25 cellular contexts compared by ENCODE assay signal in genomic region chr17:41363881-41364280, GRCh38. TPM values are rescaled to one million over a fixed set of nuclear protein-coding genes. Genes with fewer than 3 reads are reported as not detected.
DNase-seq lines count a peak whose midpoint lies in the region; ATAC-seq, FAIRE-seq and TF ChIP-seq lines count a peak whose summit lies in the region.
"Had no signal": no experiment of that assay in that cellular context is flagged by ENCODE, and none has a peak within 500 bp of the region (broad histone marks: within the 10 kb centered on the region; RNA-seq: fewer than 3 reads in every experiment).

No MANE protein-coding gene starts in this region.

- no peak for TF ChIP-seq CTCF in keratinocyte (optimal IDR thresholded peaks at IDR 0.05 in 1 of 3, IDR thresholded peaks at IDR 0.05 in 1 of 3, conservative IDR thresholded peaks at IDR 0.05 in 1 of 3; ENCODE audit: extremely low read depth in 1 of 3, insufficient read depth in 2 of 3, low read length in 3 of 3)

- H3K9me3 ChIP-seq in CD4-positive, alpha-beta memory T cell (ENCODE audit: control insufficient read depth in 1 of 2, low read length in 2 of 2) = no peaks in the 10 kb centered on the region
- no peaks in the 10 kb centered on the region for H3K9me3 ChIP-seq in T-helper 17 cell (ENCODE audit: control insufficient read depth, low read length, poor library complexity, severe bottlenecking)
- H3K9me3 ChIP-seq in keratinocyte (ENCODE audit: control insufficient read depth, low read depth, low read length) = no peaks in the 10 kb centered on the region
- peaks cover 1% of the 10 kb centered on the region for H3K9me3 ChIP-seq in trophoblast cell (ENCODE audit: insufficient read depth, low read depth, low read length)
- no peaks in the 10 kb centered on the region for H3K9me3 ChIP-seq in effector memory CD4-positive, alpha-beta T cell (ENCODE audit: control insufficient read depth, low read length)
- H3K9me3 ChIP-seq: A549 had no signal

- no peaks in the 10 kb centered on the region for H3K9me1 ChIP-seq in keratinocyte (ENCODE audit: control insufficient read depth, extremely low read depth, insufficient read depth, low read length)

- no peaks in the 10 kb centered on the region for H3K27me3 ChIP-seq in CD4-positive, alpha-beta memory T cell (ENCODE audit: insufficient read depth, low read length)
- H3K27me3 ChIP-seq in keratinocyte (ENCODE audit: control insufficient read depth, extremely low read depth, insufficient read depth, low read length) (no peaks in the 10 kb centered on the region), trophoblast cell (ENCODE audit: insufficient read depth, low read length) (no peaks in the 10 kb centered on the region)
- no peaks in the 10 kb centered on the region for H3K27me3 ChIP-seq in effector memory CD4-positive, alpha-beta T cell (replicated peaks; ENCODE audit: control insufficient read depth, insufficient read depth, low read length, poor library complexity, severe bottlenecking)
- H3K27me3 ChIP-seq: BLaER1 had no signal

- H3K9me3 Mint-ChIP-seq in CD4-positive, alpha-beta memory T cell = no peaks in the 10 kb centered on the region
- H3K9me3 Mint-ChIP-seq: CD4-positive, CD25-positive, alpha-beta regulatory T cell; CD8-positive, alpha-beta memory T cell had no signal

- H3K79me2 ChIP-seq in keratinocyte (ENCODE audit: control insufficient read depth, insufficient read depth, low read length) (no peaks in the 10 kb centered on the region), trophoblast cell (ENCODE audit: control insufficient read depth, insufficient read depth, low read length, poor library complexity) (no peaks in the 10 kb centered on the region)

- H3K4ac ChIP-seq in trophoblast cell (ENCODE audit: low read depth, low read length) = no peak overlapping the region

- H3K4me1 Mint-ChIP-seq in CD4-positive, alpha-beta memory T cell = peaks cover 7 to 22% (median 9%) of the 10 kb centered on the region in 4 donors
- H3K4me1 Mint-ChIP-seq in T-helper 17 cell = peaks cover 4% of the 10 kb centered on the region
- H3K4me1 Mint-ChIP-seq: GM23338, H9 had no signal

- no peak overlapping the region for H2BK5ac ChIP-seq in trophoblast cell (ENCODE audit: low read depth, low read length, poor library complexity)

- no peak overlapping the region for H2BK120ac ChIP-seq in trophoblast cell (ENCODE audit: insufficient read depth, low read length, poor library complexity)

- FAIRE-seq in keratinocyte (lab: Jason Lieb, UNC) = peak; percentile 5
- FAIRE-seq: D721Med, GM12878 had no signal

- no peak overlapping the region for H2AFZ ChIP-seq in keratinocyte (ENCODE audit: control insufficient read depth, low read length)
- H2AFZ ChIP-seq in trophoblast cell (ENCODE audit: insufficient read depth, low read length, poor library complexity) = no peak overlapping the region
- H2AFZ ChIP-seq: GM23338 had no signal

- no peak overlapping the region for H3K4me3 Mint-ChIP-seq in CD4-positive, alpha-beta memory T cell
- H3K4me3 Mint-ChIP-seq in T-helper 17 cell = no peak overlapping the region
- H3K4me3 Mint-ChIP-seq: CD4-positive, CD25-positive, alpha-beta regulatory T cell; CD8-positive, alpha-beta memory T cell; GM23338; H9 had no signal

- H3K4me3 ChIP-seq in CD4-positive, alpha-beta memory T cell (ENCODE audit: low read length in 2 of 2) = no peak overlapping the region
- H3K4me3 ChIP-seq in keratinocyte (ENCODE audit: control insufficient read depth in 2 of 3, extremely low read depth in 1 of 3, insufficient read depth in 2 of 3, low read depth in 1 of 3, low read length in 3 of 3) (no peak overlapping the region), trophoblast cell (ENCODE audit: low read depth, low read length) (no peak overlapping the region)
- H3K4me3 ChIP-seq in effector memory CD4-positive, alpha-beta T cell (ENCODE audit: insufficient read depth, low read depth, low read length, poor library complexity, severe bottlenecking) = no peak overlapping the region
- H3K4me3 ChIP-seq: A549, BLaER1, GM12878, GM23338 had no signal

- H3K36me3 Mint-ChIP-seq in CD4-positive, alpha-beta memory T cell = no peaks in the 10 kb centered on the region
- H3K36me3 Mint-ChIP-seq in T-helper 17 cell (ENCODE audit: low read depth) = no peaks in the 10 kb centered on the region
- H3K36me3 Mint-ChIP-seq: CD4-positive, CD25-positive, alpha-beta regulatory T cell had no signal

- H3K27me3 Mint-ChIP-seq in CD4-positive, alpha-beta memory T cell = no peaks in the 10 kb centered on the region
- no peaks in the 10 kb centered on the region for H3K27me3 Mint-ChIP-seq in T-helper 17 cell

- no CpG with 5 or more reads among the region's 2 CpGs for WGBS in trophoblast cell (ENCODE audit: extremely low coverage, insufficient coverage, insufficient read length)

- H3K27ac Mint-ChIP-seq in CD4-positive, alpha-beta memory T cell = peak overlapping the region in 4 of 7 donors; percentile 2 to 39 (median 10)
- peak overlapping the region; percentile 39 for H3K27ac Mint-ChIP-seq in T-helper 17 cell
- H3K27ac Mint-ChIP-seq: CD4-positive, CD25-positive, alpha-beta regulatory T cell; GM23338; H9 had no signal

- CTCF ChIA-PET in CD4-positive, alpha-beta memory T cell (lab: Charles Lee; ENCODE audit: partially characterized antibody) = no interaction called here

- dilution Hi-C loops in keratinocyte (cut with MboI; ENCODE audit: extremely low pct_ligation_motif_present, low sequenced_read_pairs) = no loop called here

- no peak overlapping the region for H3K27ac ChIP-seq in CD4-positive, alpha-beta memory T cell (ENCODE audit: low read depth, low read length)
- H3K27ac ChIP-seq in keratinocyte (ENCODE audit: control insufficient read depth, insufficient read depth, low read length) = no peak overlapping the region
- H3K27ac ChIP-seq in trophoblast cell (ENCODE audit: low read depth, low read length) = no peak overlapping the region
- no peak overlapping the region for H3K27ac ChIP-seq in effector memory CD4-positive, alpha-beta T cell (ENCODE audit: insufficient read depth, low read length, poor library complexity, severe bottlenecking)
- H3K27ac ChIP-seq: A549, BLaER1, C4-2B had no signal

- H4K20me1 ChIP-seq in keratinocyte (ENCODE audit: control insufficient read depth, extremely low read depth, insufficient read depth, low read length) = no peaks in the 10 kb centered on the region
- H4K20me1 ChIP-seq: BLaER1 had no signal

- H3K36me3 ChIP-seq in CD4-positive, alpha-beta memory T cell (ENCODE audit: insufficient read depth, low read length) = no peaks in the 10 kb centered on the region
- H3K36me3 ChIP-seq in keratinocyte (ENCODE audit: control insufficient read depth in 2 of 2, extremely low read depth in 1 of 2, insufficient read depth in 2 of 2, low read length in 2 of 2) (no peaks in the 10 kb centered on the region), trophoblast cell (ENCODE audit: control insufficient read depth in 1 of 2, insufficient read depth in 2 of 2, low read length in 2 of 2) (no peaks in the 10 kb centered on the region)
- no peaks in the 10 kb centered on the region for H3K36me3 ChIP-seq in effector memory CD4-positive, alpha-beta T cell (ENCODE audit: control insufficient read depth, insufficient read depth, low read length)
- H3K36me3 ChIP-seq: BLaER1 had no signal

- no peak overlapping the region for H2AK5ac ChIP-seq in trophoblast cell (ENCODE audit: low read length)

- H3K18ac ChIP-seq in trophoblast cell (ENCODE audit: low read length) = no peak overlapping the region

- ATAC-seq in T-helper 17 cell = no peak
- ATAC-seq in HG03439 (IDR thresholded peaks at IDR 0.05; ENCODE audit: unreplicated experiment) = no peak
- ATAC-seq: A549, GM12878, GM23338, HCT116 had no signal

- no peak overlapping the region for H4K8ac ChIP-seq in trophoblast cell (ENCODE audit: low read depth, low read length)

- intact Hi-C loops in CD4-positive, alpha-beta memory T cell (cut with micrococcal nuclease) = no loop called here

- H2BK12ac ChIP-seq in trophoblast cell (ENCODE audit: low read length) = no peak overlapping the region

- no peak overlapping the region for H4K12ac ChIP-seq in trophoblast cell (ENCODE audit: low read depth, low read length)

- no peak overlapping the region for H4K91ac ChIP-seq in trophoblast cell (ENCODE audit: low read depth, low read length)

- peaks cover 1% of the 10 kb centered on the region for H3K79me1 ChIP-seq in trophoblast cell (ENCODE audit: low read length)

- H3K4me2 ChIP-seq in keratinocyte (ENCODE audit: control insufficient read depth, extremely low read depth, insufficient read depth, low read depth, low read length) (no peak overlapping the region), trophoblast cell (ENCODE audit: low read length) (no peak overlapping the region)
- H3K4me2 ChIP-seq: A549, BLaER1, GM23338 had no signal

- DNase-seq in CD4-positive, alpha-beta memory T cell = no peak
- no peak for DNase-seq in T-helper 17 cell
- no peak for DNase-seq in keratinocyte (ENCODE audit: low read depth, low spot score)
- DNase-seq in trophoblast cell = peak; percentile 19 to 65
- DNase-seq in effector memory CD4-positive, alpha-beta T cell = no peak
- DNase-seq in Ammon's horn (ENCODE audit: low spot score) = no peak
- DNase-seq: 8988T; ACHN; AML-193; CD4-positive, CD25-positive, alpha-beta regulatory T cell; CD8-positive, alpha-beta memory T cell; DMS 273 treated with DMSO at 0.1 percent for 48 hours; DMS79; EL; GDM1; H9 had no signal

- no peak overlapping the region for H3K23ac ChIP-seq in trophoblast cell (ENCODE audit: low read length)

- H3K14ac ChIP-seq in trophoblast cell (ENCODE audit: low read length) = no peak overlapping the region

- no peak overlapping the region for H3K9ac ChIP-seq in keratinocyte (ENCODE audit: control insufficient read depth, extremely low read depth, insufficient read depth, low read length)
- H3K9ac ChIP-seq in trophoblast cell (ENCODE audit: low read length) = no peak overlapping the region
- H3K9ac ChIP-seq: BLaER1 had no signal

- H3K4me1 ChIP-seq in CD4-positive, alpha-beta memory T cell (ENCODE audit: insufficient read depth, low read length) = no peaks in the 10 kb centered on the region
- H3K4me1 ChIP-seq in keratinocyte (ENCODE audit: control insufficient read depth, extremely low read depth, insufficient read depth, low read length) = peaks cover 13% of the 10 kb centered on the region
- peaks cover 0 to 13% of the 10 kb centered on the region in 2 experiments for H3K4me1 ChIP-seq in trophoblast cell (ENCODE audit: control insufficient read depth in 1 of 2, insufficient read depth in 2 of 2, low read length in 2 of 2)
- no peaks in the 10 kb centered on the region for H3K4me1 ChIP-seq in effector memory CD4-positive, alpha-beta T cell (ENCODE audit: control insufficient read depth, insufficient read depth, low read length, poor library complexity, severe bottlenecking)
- H3K4me1 ChIP-seq: BLaER1 had no signal

- POLR2A ChIA-PET in CD4-positive, alpha-beta memory T cell (lab: Charles Lee; ENCODE audit: partially characterized antibody) = no interaction called here

RNA-seq across cellular contexts. Expression of gene KRT33B, which starts 5.7 kb away (rescaled TPM):
- total RNA-seq in CD4-positive, alpha-beta memory T cell = not detected
- polyA plus RNA-seq in CD4-positive, alpha-beta memory T cell = not detected
- not detected for total RNA-seq in T-helper 17 cell
- 0.18 to 0.33 TPM (median 0.21 TPM) in 3 replicates for polyA plus RNA-seq in keratinocyte
- 0.32 TPM for polyA plus RNA-seq in keratinocyte (2011; ENCODE audit: low read depth)
- polyA plus RNA-seq in keratinocyte (2011; cell fraction: cytosol; rRNA removed) = 0.11 and 0.34 TPM in 2 replicates
- 0.11 and 0.13 TPM in 2 replicates for polyA plus RNA-seq in keratinocyte (2011; cell fraction: nucleus; rRNA removed)
- polyA plus RNA-seq in keratinocyte (2012; ENCODE audit: low replicate concordance) = 0.26 and 0.80 TPM in 2 replicates
- polyA minus RNA-seq in keratinocyte = 0.33 to 0.35 TPM in 2 of 3 replicates, not detected in the other
- polyA minus RNA-seq in keratinocyte (2011; cell fraction: cytosol; rRNA and poly(A)+ RNA removed) = not detected
- 0.32 TPM in 1 of 2 replicates, not detected in the other for polyA minus RNA-seq in keratinocyte (2011; cell fraction: nucleus; rRNA and poly(A)+ RNA removed)
- polyA plus RNA-seq in trophoblast cell (2013) = 0.03 and 0.04 TPM in 2 replicates
- total RNA-seq: CD4-positive, CD25-positive, alpha-beta regulatory T cell; CD8-positive, alpha-beta memory T cell; GM12878; GM23338; H4; H9 had no signal
- polyA plus RNA-seq: CD4-positive, CD25-positive, alpha-beta regulatory T cell; CD8-positive, alpha-beta memory T cell; GM12878; GM23338 had no signal

RNA-seq across cellular contexts. Expression of gene KRT33A, which starts 13.3 kb away (rescaled TPM):
- total RNA-seq in CD4-positive, alpha-beta memory T cell = not detected
- not detected for polyA plus RNA-seq in CD4-positive, alpha-beta memory T cell
- total RNA-seq in T-helper 17 cell = not detected
- polyA plus RNA-seq in keratinocyte = 0.14 TPM in 1 of 3 replicates, not detected in the others
- not detected for polyA plus RNA-seq in keratinocyte (2011; ENCODE audit: low read depth)
- 0.10 and 0.15 TPM in 2 replicates for polyA plus RNA-seq in keratinocyte (2011; cell fraction: cytosol; rRNA removed)
- 0.09 TPM in 1 of 2 replicates, not detected in the other for polyA plus RNA-seq in keratinocyte (2011; cell fraction: nucleus; rRNA removed)
- polyA plus RNA-seq in keratinocyte (2012; ENCODE audit: low replicate concordance) = not detected in 2 replicates
- not detected in 3 replicates for polyA minus RNA-seq in keratinocyte
- polyA minus RNA-seq in keratinocyte (2011; cell fraction: cytosol; rRNA and poly(A)+ RNA removed) = not detected
- not detected in 2 replicates for polyA minus RNA-seq in keratinocyte (2011; cell fraction: nucleus; rRNA and poly(A)+ RNA removed)
- polyA plus RNA-seq in trophoblast cell (2013) = not detected in 2 replicates
- total RNA-seq: CD4-positive, CD25-positive, alpha-beta regulatory T cell; CD8-positive, alpha-beta memory T cell; GM12878; GM23338; H4; H9 had no signal
- polyA plus RNA-seq: A549; CD4-positive, CD25-positive, alpha-beta regulatory T cell; CD8-positive, alpha-beta memory T cell; GM12878; GM23338 had no signal

RNA-seq across cellular contexts. Expression of gene KRT34, which starts 18.2 kb away (rescaled TPM):
- not detected for total RNA-seq in CD4-positive, alpha-beta memory T cell
- not detected for polyA plus RNA-seq in CD4-positive, alpha-beta memory T cell
- not detected for total RNA-seq in T-helper 17 cell
- polyA plus RNA-seq in keratinocyte = 4.4 to 4.8 TPM (median 4.6 TPM) in 3 replicates
- 68.2 TPM for polyA plus RNA-seq in keratinocyte (2011; ENCODE audit: low read depth)
- 5.4 and 6.3 TPM in 2 replicates for polyA plus RNA-seq in keratinocyte (2011; cell fraction: cytosol; rRNA removed)
- polyA plus RNA-seq in keratinocyte (2011; cell fraction: nucleus; rRNA removed) = 8.0 and 8.4 TPM in 2 replicates
- polyA plus RNA-seq in keratinocyte (2012; ENCODE audit: low replicate concordance) = 3.9 and 45.5 TPM in 2 replicates
- polyA minus RNA-seq in keratinocyte = 2.2 to 4.2 TPM (median 3.2 TPM) in 3 replicates
- 3.3 TPM for polyA minus RNA-seq in keratinocyte (2011; cell fraction: cytosol; rRNA and poly(A)+ RNA removed)
- 2.9 and 3.3 TPM in 2 replicates for polyA minus RNA-seq in keratinocyte (2011; cell fraction: nucleus; rRNA and poly(A)+ RNA removed)
- not detected in 2 replicates for polyA plus RNA-seq in trophoblast cell (2013)
- total RNA-seq: CD4-positive, CD25-positive, alpha-beta regulatory T cell; CD8-positive, alpha-beta memory T cell; GM12878; GM23338; H9 had no signal
- polyA plus RNA-seq: CD4-positive, CD25-positive, alpha-beta regulatory T cell; CD8-positive, alpha-beta memory T cell; GM12878; GM23338 had no signal

RNA-seq across cellular contexts. Expression of gene KRT31, which starts 33.5 kb away (rescaled TPM):
- total RNA-seq in CD4-positive, alpha-beta memory T cell = not detected
- polyA plus RNA-seq in CD4-positive, alpha-beta memory T cell = not detected
- total RNA-seq in T-helper 17 cell = not detected
- polyA plus RNA-seq in keratinocyte = 20.5 to 45.2 TPM (median 24.9 TPM) in 3 replicates
- polyA plus RNA-seq in keratinocyte (2011; ENCODE audit: low read depth) = 36.3 TPM
- 18.3 and 32.3 TPM in 2 replicates for polyA plus RNA-seq in keratinocyte (2011; cell fraction: cytosol; rRNA removed)
- polyA plus RNA-seq in keratinocyte (2011; cell fraction: nucleus; rRNA removed) = 21.8 and 23.4 TPM in 2 replicates
- 59.4 and 64.5 TPM in 2 replicates for polyA plus RNA-seq in keratinocyte (2012; ENCODE audit: low replicate concordance)
- 40.6 to 89.9 TPM (median 51.7 TPM) in 3 replicates for polyA minus RNA-seq in keratinocyte
- 48.3 TPM for polyA minus RNA-seq in keratinocyte (2011; cell fraction: cytosol; rRNA and poly(A)+ RNA removed)
- 12.6 and 18.7 TPM in 2 replicates for polyA minus RNA-seq in keratinocyte (2011; cell fraction: nucleus; rRNA and poly(A)+ RNA removed)
- polyA plus RNA-seq in trophoblast cell (2013) = not detected in 2 replicates
- total RNA-seq: CD4-positive, CD25-positive, alpha-beta regulatory T cell; CD8-positive, alpha-beta memory T cell; GM12878; GM23338; H4; H9 had no signal
- polyA plus RNA-seq: A549; CD4-positive, CD25-positive, alpha-beta regulatory T cell; CD8-positive, alpha-beta memory T cell; GM12878; GM23338 had no signal

RNA-seq across cellular contexts. Expression of gene KRTAP17-1, which starts 48.4 kb away (rescaled TPM):
- total RNA-seq in CD4-positive, alpha-beta memory T cell = not detected
- polyA plus RNA-seq in CD4-positive, alpha-beta memory T cell = not detected
- total RNA-seq in T-helper 17 cell = not detected
- not detected in 3 replicates for polyA plus RNA-seq in keratinocyte
- not detected for polyA plus RNA-seq in keratinocyte (2011; ENCODE audit: low read depth)
- polyA plus RNA-seq in keratinocyte (2011; cell fraction: cytosol; rRNA removed) = not detected in 2 replicates
- not detected in 2 replicates for polyA plus RNA-seq in keratinocyte (2011; cell fraction: nucleus; rRNA removed)
- polyA plus RNA-seq in keratinocyte (2012; ENCODE audit: low replicate concordance) = not detected in 2 replicates
- polyA minus RNA-seq in keratinocyte = not detected in 3 replicates
- polyA minus RNA-seq in keratinocyte (2011; cell fraction: cytosol; rRNA and poly(A)+ RNA removed) = not detected
- not detected in 2 replicates for polyA minus RNA-seq in keratinocyte (2011; cell fraction: nucleus; rRNA and poly(A)+ RNA removed)
- not detected in 2 replicates for polyA plus RNA-seq in trophoblast cell (2013)
- total RNA-seq: CD4-positive, CD25-positive, alpha-beta regulatory T cell; CD8-positive, alpha-beta memory T cell; GM23338; H4; H9 had no signal
- polyA plus RNA-seq: A549; CD4-positive, CD25-positive, alpha-beta regulatory T cell; CD8-positive, alpha-beta memory T cell; GM23338 had no signal

Comparison
In these comparisons a context has a peak if more than half of its experiments do, and no peak if none do; other contexts are left out.
1. DNase-seq: peak in trophoblast cell (2 of 2); none in CD4-positive, alpha-beta memory T cell (0 of 5), T-helper 17 cell (0 of 3), keratinocyte (single experiment), effector memory CD4-positive, alpha-beta T cell (0 of 3) and Ammon's horn (single experiment).